In the genomic region with DNA sequence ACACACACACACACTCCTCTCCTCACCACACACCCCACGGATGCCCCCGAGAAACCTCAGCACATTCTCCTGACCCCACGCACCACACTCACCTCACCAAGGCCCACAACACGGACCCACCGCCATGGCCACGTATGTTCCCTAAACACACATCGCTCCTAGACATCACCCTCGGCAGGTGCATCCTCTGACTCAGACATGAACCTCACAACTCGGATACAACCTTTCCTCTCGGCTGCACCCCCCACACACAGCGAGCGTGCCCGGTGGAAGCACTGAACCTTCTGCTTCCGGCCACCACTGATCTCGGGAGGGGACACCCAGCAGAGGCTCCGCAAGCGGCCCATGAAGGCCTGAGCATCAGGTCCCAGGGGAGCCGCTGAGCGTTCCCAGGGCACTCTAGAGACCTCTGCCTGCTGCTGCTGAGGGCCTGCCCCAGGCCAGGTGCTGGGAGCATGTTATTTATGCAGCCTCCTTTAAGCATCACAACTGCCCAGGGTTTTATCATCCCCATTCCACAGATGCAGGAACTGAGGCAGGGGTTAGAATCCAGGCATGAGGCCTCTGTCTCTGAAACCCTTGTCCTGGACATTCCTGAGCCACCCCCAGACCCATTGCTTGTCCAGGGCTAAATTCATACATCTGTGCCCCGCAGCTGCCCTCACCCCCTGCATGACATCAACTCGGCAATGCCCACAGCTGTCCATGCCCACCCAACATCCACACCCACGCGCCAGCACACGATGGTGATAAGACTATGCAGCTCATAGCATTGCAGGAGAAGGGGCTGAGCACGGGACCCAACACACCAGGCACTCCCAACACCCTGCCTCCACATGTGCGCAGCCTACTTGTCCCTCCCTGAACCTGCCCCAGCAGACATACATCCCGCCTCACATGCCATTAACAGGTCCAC, we compare ENCODE assay signal across 9 cellular contexts. TPM values are rescaled to one million over a fixed set of nuclear protein-coding genes. Genes with fewer than 3 reads are reported as not detected.
A peak's percentile ranks its signal among the peaks of the same experiment; 100 is the strongest.
DNase-seq lines count a peak whose midpoint lies in the region; ATAC-seq, FAIRE-seq and TF ChIP-seq lines count a peak whose summit lies in the region.
"Had no signal": no experiment of that assay in that cellular context is flagged by ENCODE, and none has a peak within 500 bp of the region (broad histone marks: within the 10 kb centered on the region; RNA-seq: fewer than 3 reads in every experiment).

No MANE protein-coding gene starts in this region.

- FAIRE-seq in GM12891 (lab: Jason Lieb, UNC) (peak; percentile 35), urothelium cell line (lab: Jason Lieb, UNC) (no peak)

- TF ChIP-seq CTCF in omental fat pad (IDR thresholded peaks at IDR 0.05), result no peak

- no peak for TF ChIP-seq POLR2A in GM12891 (IDR thresholded peaks at IDR 0.05; ENCODE audit: low read depth, low read length)

- peak; percentile 70 for ATAC-seq in GM21360 (IDR thresholded peaks at IDR 0.05; ENCODE audit: unreplicated experiment)
- peak; percentile 60 for ATAC-seq in HG03460 (IDR thresholded peaks at IDR 0.05; ENCODE audit: unreplicated experiment)
- ATAC-seq in esophagus mucosa, result peak; percentile 25
- no peak for ATAC-seq in omental fat pad (ENCODE audit: low FRiP score)

- DNase-seq in GM12891 (ENCODE audit: insufficient read length, low spot score), result no peak
- DNase-seq in NCI-H524 treated with DMSO at 0.1 percent for 48 hours (lab: John Stamatoyannopoulos, UW), result no peak
- DNase-seq in HuH-7 (ENCODE audit: low spot score), result no peak
- no peak for DNase-seq in omental fat pad (ENCODE audit: low spot score)
- DNase-seq in urothelium cell line (ENCODE audit: low spot score), result no peak
- DNase-seq: KBM-7 had no signal

TF ChIP-seq in GM12891, 5 proteins besides CTCF, POLR2A, EP300 and RAD21:
- no peak for TF ChIP-seq POU2F2 (IDR thresholded peaks at IDR 0.05; ENCODE audit: low read depth, low read length)
- TF ChIP-seq SPI1 (IDR thresholded peaks at IDR 0.05; ENCODE audit: low read depth, low read length), result no peak
- TF ChIP-seq TAF1 (IDR thresholded peaks at IDR 0.05; ENCODE audit: low read depth, low read length), result no peak
- TF ChIP-seq PAX5 (IDR thresholded peaks at IDR 0.05; ENCODE audit: insufficient read depth, low read length, severe bottlenecking), result no peak
- TF ChIP-seq POLR2AphosphoS5 (IDR thresholded peaks at IDR 0.05; ENCODE audit: low read depth, low read length), result no peak

RNA-seq across cellular contexts. Expression of a gene that starts 27.0 kb away (rescaled TPM):
- polyA plus RNA-seq in GM12891 (2012; ENCODE audit: low read depth, missing spikeins), result 0.06 TPM
- total RNA-seq in esophagus mucosa, result 3.3 TPM
- total RNA-seq in omental fat pad, result 10 to 100 TPM; 27.3 to 38.1 (median 30.8) TPM
